ENCODE assay signal across 28 cellular contexts in genomic region chr20:22597303-22597702, GRCh38.
"Had no signal": no experiment of that assay in that cellular context is flagged by ENCODE, and none has a peak within 500 bp of the region (broad histone marks: within the 10 kb centered on the region; RNA-seq: fewer than 3 reads in every experiment).

No MANE protein-coding gene starts in this region.

- H3K36me3 ChIP-seq: adrenal gland, MG63, SJCRH30 had no signal

- H3K4me1 ChIP-seq: adrenal gland, SJCRH30 had no signal

- H3K9me3 ChIP-seq: adrenal gland, MG63, SJCRH30 had no signal

- ATAC-seq: activated CD4-positive, alpha-beta T cell treated with anti-CD3 and anti-CD28 coated beads for 36 hours; activated CD4-positive, CD25-positive, alpha-beta regulatory T cell treated with anti-CD3 and anti-CD28 coated beads, Interleukin-2, amount 50 U/mL, for 24 hours; activated naive CD4-positive, alpha-beta T cell treated with anti-CD3 and anti-CD28 coated beads, Interleukin-2, amount 50 U/mL, for 72 hours; activated T-cell treated with anti-CD3 and anti-CD28 coated beads, Interleukin-2, amount 50 U/mL, for 4 hours; Panc1; WTC11 had no signal

- H3K27ac ChIP-seq: adrenal gland, SJCRH30, SK-N-MC had no signal

- H3K27me3 ChIP-seq: MG63, SJCRH30 had no signal

- H3K4me3 ChIP-seq: adrenal gland, MG63, SJCRH30, SK-N-MC had no signal

- FAIRE-seq: bronchial epithelial cell had no signal

- DNase-seq: activated CD4-positive, alpha-beta T cell treated with anti-CD3 and anti-CD28 coated beads for 36 hours; activated CD4-positive, alpha-beta T cell treated with anti-CD3 and anti-CD28 coated beads, Interleukin-2, amount 10 ng/mL, durations not matched to agents 7 days and 5 days; activated CD4-positive, alpha-beta T cell treated with anti-CD3 and anti-CD28 coated beads, Interleukin-2, amount 50 U/mL, for 48 hours; activated CD8-positive, alpha-beta memory T cell treated with anti-CD3 and anti-CD28 coated beads, Interleukin-2, amount 50 U/mL, for 4 hours; activated gamma-delta T cell treated with Interleukin-2 at 50 U/mL for 16 hours; activated naive CD4-positive, alpha-beta T cell treated with anti-CD3 and anti-CD28 coated beads for 36 hours; activated T-cell treated with anti-CD3 and anti-CD28 coated beads for 4 hours; activated T-cell treated with anti-CD3 and anti-CD28 coated beads, Interleukin-2, amount 50 U/mL, for 4 hours; adrenal gland; anterior cingulate cortex; caudate nucleus; cerebellar nuclear complex; Kasumi-1; MG63; NCI-H1048; NCI-H1105 treated with DMSO at 0.1 percent for 48 hours; NCI-H1436; NCI-H1694; NCI-H1930; NCI-H2081 treated with DMSO at 0.1 percent for 48 hours; NCI-H524 treated with DMSO at 0.1 percent for 48 hours; SJCRH30 had no signal
